ENCODE assay signal across 8 cellular contexts in the genomic region with DNA sequence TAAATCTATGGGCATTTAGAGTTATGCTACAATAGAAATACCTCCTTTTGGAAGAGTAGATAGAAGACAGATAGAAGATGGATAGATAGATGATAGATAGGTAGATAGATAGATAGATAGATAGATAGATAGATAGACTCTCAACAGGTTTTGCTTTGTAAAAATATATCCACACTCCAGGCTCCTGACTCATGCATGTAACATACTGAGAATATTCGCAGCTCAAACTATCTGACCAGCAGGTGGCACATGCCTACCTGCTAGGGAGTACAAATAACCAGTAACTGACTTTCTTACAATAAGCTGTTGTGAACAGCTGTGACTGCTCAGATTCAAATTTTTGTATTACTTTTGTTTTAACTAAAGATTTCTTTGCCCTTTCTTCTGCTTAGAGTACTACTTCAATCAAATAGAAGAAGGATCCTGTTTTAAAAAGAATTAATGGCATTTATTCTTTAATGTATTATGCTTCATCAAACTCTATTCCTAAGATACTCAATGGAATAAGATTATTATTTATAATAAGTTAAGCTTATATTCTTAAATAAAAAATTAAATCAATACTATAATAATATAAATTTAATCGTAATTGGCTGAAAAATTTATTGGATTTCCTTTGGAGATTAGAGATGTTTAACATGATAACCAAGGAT. TPM values are rescaled to one million over a fixed set of nuclear protein-coding genes. Genes with fewer than 3 reads are reported as not detected.
DNase-seq lines count a peak whose midpoint lies in the region; ATAC-seq and TF ChIP-seq lines count a peak whose summit lies in the region.

No MANE protein-coding gene starts in this region.

- H3K9me3 ChIP-seq in A673 (ENCODE audit: low read depth, low read length, poor library complexity, severe bottlenecking) (no peaks in the 10 kb centered on the region), WERI-Rb-1 (ENCODE audit: severe bottlenecking) (no peaks in the 10 kb centered on the region)

- H3K27me3 ChIP-seq in A673 (replicated peaks; ENCODE audit: insufficient read depth, low read depth, low read length, poor library complexity) (no peaks in the 10 kb centered on the region), WERI-Rb-1 (ENCODE audit: insufficient read depth, low read depth, severe bottlenecking) (peaks cover 25% of the 10 kb centered on the region), foreskin keratinocyte (no peaks in the 10 kb centered on the region)

- H3K4me1 ChIP-seq in A673 (ENCODE audit: insufficient read depth, low read length, poor library complexity, severe bottlenecking) (no peaks in the 10 kb centered on the region), foreskin keratinocyte (peaks cover 18% of the 10 kb centered on the region)

- H3K27ac ChIP-seq in A673 (ENCODE audit: low read depth, low read length, poor library complexity, severe bottlenecking) (no peak overlapping the region), WERI-Rb-1 (no peak overlapping the region), foreskin keratinocyte (no peak overlapping the region)

- H3K4me3 ChIP-seq in A673 (ENCODE audit: low read depth, low read length, poor library complexity, severe bottlenecking) (no peak overlapping the region), GM12875 (ENCODE audit: low read depth, low read length) (no peak overlapping the region), WERI-Rb-1 (ENCODE audit: low read depth, low read length) (no peak overlapping the region)

- H3K36me3 ChIP-seq in A673 (ENCODE audit: insufficient read depth, low read length, poor library complexity, severe bottlenecking): no peaks in the 10 kb centered on the region
- no peaks in the 10 kb centered on the region for H3K36me3 ChIP-seq in WERI-Rb-1

- CTCF ChIA-PET in A673 (lab: Charles Lee): interaction anchor here (0.6 to 1.5 kb wide), 11 partner anchors 10 to 352 kb away, joined by 3 to 15 read pairs (median 5); no protein-coding TSS in a partner anchor

- POLR2A ChIA-PET in A673 (lab: Charles Lee; ENCODE audit: low non-redundant PET): no interaction called here

- ATAC-seq in HG02840 (IDR thresholded peaks at IDR 0.05; ENCODE audit: low FRiP score, unreplicated experiment): peak; percentile 85
- peak; percentile 96 for ATAC-seq in foreskin keratinocyte

- TF ChIP-seq CTCF in A673 (conservative IDR thresholded peaks at IDR 0.05; ENCODE audit: low read depth, low read length) (peak; percentile 69), GM12875 (IDR thresholded peaks at IDR 0.05; ENCODE audit: borderline replicate concordance, insufficient read depth, low read depth, low read length) (peak; percentile 59; the same call in 1 of the 2 replicates), WERI-Rb-1 (IDR thresholded peaks at IDR 0.05; ENCODE audit: low read depth, low read length) (peak; percentile 57), foreskin keratinocyte (conservative IDR thresholded peaks at IDR 0.05) (peak; percentile 80)

- intact Hi-C loops in A673 (cut with micrococcal nuclease; ENCODE audit: unreplicated experiment): loop anchor here (1.0 to 2.0 kb wide), 2 partner anchors 182 to 352 kb away; no protein-coding TSS in a partner anchor

- DNase-seq in A673 (ENCODE audit: low spot score) (peak; percentile 77), NCI-H1105 treated with DMSO at 0.1 percent for 48 hours (lab: John Stamatoyannopoulos, UW) (peak; percentile 60), WERI-Rb-1 (peak; percentile 44), foreskin keratinocyte (peak; percentile 46 to 76), NCI-H2107 treated with DMSO at 0.1 percent for 48 hours (lab: John Stamatoyannopoulos, UW; ENCODE audit: unreplicated experiment) (no peak)
- peak; percentile 28 for DNase-seq in stimulated activated CD4-positive, alpha-beta T cell treated with anti-CD3 and anti-CD28 coated beads, Interleukin-4, amount 100 ng/mL, for 1 hour

- BruUV-seq in A673 (replicated peaks; lab: Mats Ljungman, UMichigan): no TSS peak

RNA-seq across cellular contexts. Expression of a gene that starts 15.8 kb away (rescaled TPM):
- total RNA-seq in A673 (2021) (0.90 and 1.3 TPM in 2 replicates), foreskin keratinocyte (12.2 and 13.5 TPM in 2 replicates)
- 3.8 and 5.1 TPM in 2 replicates for polyA plus RNA-seq in foreskin keratinocyte
